1 cellular context compared by ENCODE assay signal in genomic region chr2:121649652-121650553, GRCh38.
TF ChIP-seq lines count a peak whose summit lies in the region.

No MANE protein-coding gene starts in this region.

TF ChIP-seq in SK-N-SH, 30 proteins besides CTCF, POLR2A, EP300 and RAD21 (continued from another document):
- TF ChIP-seq, protein P1, sequence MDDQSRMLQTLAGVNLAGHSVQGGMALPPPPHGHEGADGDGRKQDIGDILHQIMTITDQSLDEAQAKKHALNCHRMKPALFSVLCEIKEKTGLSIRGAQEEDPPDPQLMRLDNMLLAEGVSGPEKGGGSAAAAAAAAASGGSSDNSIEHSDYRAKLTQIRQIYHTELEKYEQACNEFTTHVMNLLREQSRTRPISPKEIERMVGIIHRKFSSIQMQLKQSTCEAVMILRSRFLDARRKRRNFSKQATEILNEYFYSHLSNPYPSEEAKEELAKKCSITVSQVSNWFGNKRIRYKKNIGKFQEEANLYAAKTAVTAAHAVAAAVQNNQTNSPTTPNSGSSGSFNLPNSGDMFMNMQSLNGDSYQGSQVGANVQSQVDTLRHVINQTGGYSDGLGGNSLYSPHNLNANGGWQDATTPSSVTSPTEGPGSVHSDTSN (IDR thresholded peaks at IDR 0.05), result no peak
- TF ChIP-seq, protein P2, sequence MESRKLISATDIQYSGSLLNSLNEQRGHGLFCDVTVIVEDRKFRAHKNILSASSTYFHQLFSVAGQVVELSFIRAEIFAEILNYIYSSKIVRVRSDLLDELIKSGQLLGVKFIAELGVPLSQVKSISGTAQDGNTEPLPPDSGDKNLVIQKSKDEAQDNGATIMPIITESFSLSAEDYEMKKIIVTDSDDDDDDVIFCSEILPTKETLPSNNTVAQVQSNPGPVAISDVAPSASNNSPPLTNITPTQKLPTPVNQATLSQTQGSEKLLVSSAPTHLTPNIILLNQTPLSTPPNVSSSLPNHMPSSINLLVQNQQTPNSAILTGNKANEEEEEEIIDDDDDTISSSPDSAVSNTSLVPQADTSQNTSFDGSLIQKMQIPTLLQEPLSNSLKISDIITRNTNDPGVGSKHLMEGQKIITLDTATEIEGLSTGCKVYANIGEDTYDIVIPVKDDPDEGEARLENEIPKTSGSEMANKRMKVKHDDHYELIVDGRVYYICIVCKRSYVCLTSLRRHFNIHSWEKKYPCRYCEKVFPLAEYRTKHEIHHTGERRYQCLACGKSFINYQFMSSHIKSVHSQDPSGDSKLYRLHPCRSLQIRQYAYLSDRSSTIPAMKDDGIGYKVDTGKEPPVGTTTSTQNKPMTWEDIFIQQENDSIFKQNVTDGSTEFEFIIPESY (IDR thresholded peaks at IDR 0.05; ENCODE audit: borderline replicate concordance, low read depth), result peak; percentile 68; the same call in 1 of the 2 replicates
- TF ChIP-seq GABPA (IDR thresholded peaks at IDR 0.05; ENCODE audit: low read depth) (peak; percentile 77), NRF1 (IDR thresholded peaks at IDR 0.05; ENCODE audit: low read depth, low read length) (peak; percentile 41; the same call in 1 of the 2 replicates), CHD2 (IDR thresholded peaks at IDR 0.05; ENCODE audit: low read length, partially characterized antibody) (peak; percentile 6), EZH2phosphoT487 (IDR thresholded peaks at IDR 0.05; ENCODE audit: borderline replicate concordance, low read depth) (no peak), RFX5 (IDR thresholded peaks at IDR 0.05; ENCODE audit: low read length) (no peak), FOSL2 (IDR thresholded peaks at IDR 0.05; ENCODE audit: borderline replicate concordance, low read depth) (no peak)
- TF ChIP-seq, protein P3, sequence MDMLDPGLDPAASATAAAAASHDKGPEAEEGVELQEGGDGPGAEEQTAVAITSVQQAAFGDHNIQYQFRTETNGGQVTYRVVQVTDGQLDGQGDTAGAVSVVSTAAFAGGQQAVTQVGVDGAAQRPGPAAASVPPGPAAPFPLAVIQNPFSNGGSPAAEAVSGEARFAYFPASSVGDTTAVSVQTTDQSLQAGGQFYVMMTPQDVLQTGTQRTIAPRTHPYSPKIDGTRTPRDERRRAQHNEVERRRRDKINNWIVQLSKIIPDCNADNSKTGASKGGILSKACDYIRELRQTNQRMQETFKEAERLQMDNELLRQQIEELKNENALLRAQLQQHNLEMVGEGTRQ (IDR thresholded peaks at IDR 0.05; ENCODE audit: borderline replicate concordance, low read depth, low read length), result no peak
- TF ChIP-seq, protein P4, sequence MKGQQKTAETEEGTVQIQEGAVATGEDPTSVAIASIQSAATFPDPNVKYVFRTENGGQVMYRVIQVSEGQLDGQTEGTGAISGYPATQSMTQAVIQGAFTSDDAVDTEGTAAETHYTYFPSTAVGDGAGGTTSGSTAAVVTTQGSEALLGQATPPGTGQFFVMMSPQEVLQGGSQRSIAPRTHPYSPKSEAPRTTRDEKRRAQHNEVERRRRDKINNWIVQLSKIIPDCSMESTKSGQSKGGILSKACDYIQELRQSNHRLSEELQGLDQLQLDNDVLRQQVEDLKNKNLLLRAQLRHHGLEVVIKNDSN (IDR thresholded peaks at IDR 0.05; ENCODE audit: borderline replicate concordance, low read depth), result peak; percentile 9; the same call in 1 of the 2 replicates
- TF ChIP-seq, protein P5, sequence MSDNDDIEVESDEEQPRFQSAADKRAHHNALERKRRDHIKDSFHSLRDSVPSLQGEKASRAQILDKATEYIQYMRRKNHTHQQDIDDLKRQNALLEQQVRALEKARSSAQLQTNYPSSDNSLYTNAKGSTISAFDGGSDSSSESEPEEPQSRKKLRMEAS (IDR thresholded peaks at IDR 0.05; ENCODE audit: low read depth), result peak; percentile 71
